In genomic region chr4:40321671-40322131, GRCh38 we compare ENCODE assay signal across 1 cellular context.
TF ChIP-seq lines count a peak whose summit lies in the region.

No MANE protein-coding gene starts in this region.

TF ChIP-seq in GM23338, 12 proteins besides CTCF, POLR2A, EP300 and RAD21 (continued from another document):
- TF ChIP-seq ETS1 (IDR thresholded peaks at IDR 0.05): no peak
- TF ChIP-seq EZH2 (IDR thresholded peaks at IDR 0.05; ENCODE audit: low read depth, unreplicated experiment): no peak
- TF ChIP-seq JUNB (IDR thresholded peaks at IDR 0.05; ENCODE audit: unreplicated experiment): no peak
